Comparison of ENCODE assay signal across 11 cellular contexts in genomic region chr1:67342002-67342890, GRCh38. TPM values are rescaled to one million over a fixed set of nuclear protein-coding genes. Genes with fewer than 3 reads are reported as not detected.
DNase-seq lines count a peak whose midpoint lies in the region; ATAC-seq and FAIRE-seq lines count a peak whose summit lies in the region.
"Had no signal": no experiment of that assay in that cellular context is flagged by ENCODE, and none has a peak within 500 bp of the region (broad histone marks: within the 10 kb centered on the region; RNA-seq: fewer than 3 reads in every experiment).

No MANE protein-coding gene starts in this region.

- peak overlapping the region; percentile 90 for H3K27ac Mint-ChIP-seq in activated naive CD8-positive, alpha-beta T cell treated with anti-CD3 and anti-CD28 coated beads, Interleukin-2, amount 10 ng/mL, durations not matched to agents 7 days and 5 days
- H3K27ac Mint-ChIP-seq in stimulated activated naive CD8-positive, alpha-beta T cell treated with anti-CD3 and anti-CD28 coated beads, Interleukin-15, amount 100 ng/mL, for 72 hours, result peak overlapping the region; percentile 15 to 21

- POLR2A ChIA-PET in activated naive CD8-positive, alpha-beta T cell treated with anti-CD3 and anti-CD28 coated beads, Interleukin-2, amount 10 ng/mL, durations not matched to agents 7 days and 5 days (lab: Charles Lee), result interaction anchor here (0.6 kb wide), 1 partner anchor 63 kb away, joined by 3 read pairs; no protein-coding TSS in a partner anchor

- peaks cover 28% of the 10 kb centered on the region for H3K36me3 Mint-ChIP-seq in activated naive CD8-positive, alpha-beta T cell treated with anti-CD3 and anti-CD28 coated beads, Interleukin-2, amount 10 ng/mL, durations not matched to agents 7 days and 5 days

- no peaks in the 10 kb centered on the region for H3K9me3 Mint-ChIP-seq in activated naive CD8-positive, alpha-beta T cell treated with anti-CD3 and anti-CD28 coated beads, Interleukin-2, amount 10 ng/mL, durations not matched to agents 7 days and 5 days
- H3K9me3 Mint-ChIP-seq in stimulated activated naive CD8-positive, alpha-beta T cell treated with anti-CD3 and anti-CD28 coated beads, Interleukin-15, amount 100 ng/mL, for 72 hours, result no peaks in the 10 kb centered on the region

- FAIRE-seq in HTR-8/SVneo (lab: Jason Lieb, UNC), result no peak

- no peaks in the 10 kb centered on the region for H3K27me3 Mint-ChIP-seq in activated naive CD8-positive, alpha-beta T cell treated with anti-CD3 and anti-CD28 coated beads, Interleukin-2, amount 10 ng/mL, durations not matched to agents 7 days and 5 days
- H3K27me3 Mint-ChIP-seq in stimulated activated naive CD8-positive, alpha-beta T cell treated with anti-CD3 and anti-CD28 coated beads, Interleukin-15, amount 100 ng/mL, for 72 hours, result no peaks in the 10 kb centered on the region

- ATAC-seq in HG03175 (IDR thresholded peaks at IDR 0.05; ENCODE audit: unreplicated experiment), result peak; percentile 37
- peak; percentile 48 for ATAC-seq in activated naive CD8-positive, alpha-beta T cell treated with anti-CD3 and anti-CD28 coated beads, Interleukin-2, amount 10 ng/mL, durations not matched to agents 7 days and 5 days (ENCODE audit: low read depth)
- ATAC-seq in stimulated activated naive CD8-positive, alpha-beta T cell treated with anti-CD3 and anti-CD28 coated beads, Interleukin-15, amount 100 ng/mL, for 72 hours, result peak; percentile 64
- ATAC-seq: heart right ventricle had no signal

- DNase-seq in activated naive CD4-positive, alpha-beta T cell treated with Interleukin-2 at 50 U/mL for 16 hours, result peak; percentile 53
- DNase-seq in activated naive CD4-positive, alpha-beta T cell (lab: John Stamatoyannopoulos, UW), result no peak
- DNase-seq in activated naive CD8-positive, alpha-beta T cell treated with anti-CD3 and anti-CD28 coated beads, Interleukin-2, amount 10 ng/mL, durations not matched to agents 7 days and 5 days, result peak; percentile 38
- DNase-seq in stimulated activated naive CD8-positive, alpha-beta T cell treated with anti-CD3 and anti-CD28 coated beads, Interleukin-15, amount 100 ng/mL, for 72 hours, result peak in 1 of 2 donors; percentile 55
- DNase-seq in SW480 (ENCODE audit: low spot score) (no peak), HTR-8/SVneo (ENCODE audit: insufficient read length, low spot score) (no peak), NCI-H2107 (lab: John Stamatoyannopoulos, UW) (no peak)
- DNase-seq: ACHN, heart right ventricle had no signal

- H3K4me1 Mint-ChIP-seq in activated naive CD8-positive, alpha-beta T cell treated with anti-CD3 and anti-CD28 coated beads, Interleukin-2, amount 10 ng/mL, durations not matched to agents 7 days and 5 days, result peaks cover 55% of the 10 kb centered on the region
- peaks cover 60% of the 10 kb centered on the region for H3K4me1 Mint-ChIP-seq in stimulated activated naive CD8-positive, alpha-beta T cell treated with anti-CD3 and anti-CD28 coated beads, Interleukin-15, amount 100 ng/mL, for 72 hours

- peak overlapping the region; percentile 56 for H3K4me3 Mint-ChIP-seq in activated naive CD8-positive, alpha-beta T cell treated with anti-CD3 and anti-CD28 coated beads, Interleukin-2, amount 10 ng/mL, durations not matched to agents 7 days and 5 days
- peak overlapping the region; percentile 9 to 78 for H3K4me3 Mint-ChIP-seq in stimulated activated naive CD8-positive, alpha-beta T cell treated with anti-CD3 and anti-CD28 coated beads, Interleukin-15, amount 100 ng/mL, for 72 hours

RNA-seq across cellular contexts. Expression of gene IL12RB2, which starts 34.6 kb away (rescaled TPM):
- total RNA-seq in activated naive CD8-positive, alpha-beta T cell treated with anti-CD3 and anti-CD28 coated beads, Interleukin-2, amount 10 ng/mL, durations not matched to agents 7 days and 5 days, result 10 to 100 TPM; 14.5 to 15.2 TPM
- total RNA-seq: dermis microvascular lymphatic vessel endothelial cell had no signal

Comparison
In these comparisons a context has a peak if more than half of its experiments do, and no peak if none do; other contexts are left out.
1. DNase-seq: peak in activated naive CD4-positive, alpha-beta T cell treated with Interleukin-2 at 50 U/mL for 16 hours (single experiment) and activated naive CD8-positive, alpha-beta T cell treated with anti-CD3 and anti-CD28 coated beads, Interleukin-2, amount 10 ng/mL, durations not matched to agents 7 days and 5 days (single experiment); none in activated naive CD4-positive, alpha-beta T cell (0 of 4), SW480 (single experiment), HTR-8/SVneo (single experiment) and NCI-H2107 (single experiment).
2. Peak in every context shown above with its lines, with median percentiles within 50 percentile points of each other: ATAC-seq.